Comparison of ENCODE assay signal across 16 cellular contexts in genomic region chr22:27170491-27170890, GRCh38.
DNase-seq lines count a peak whose midpoint lies in the region; ATAC-seq, FAIRE-seq and TF ChIP-seq lines count a peak whose summit lies in the region.
"Had no signal": no experiment of that assay in that cellular context is flagged by ENCODE, and none has a peak within 500 bp of the region (broad histone marks: within the 10 kb centered on the region; RNA-seq: fewer than 3 reads in every experiment).

No MANE protein-coding gene starts in this region.

- no peak for TF ChIP-seq EP300 in H1 (IDR thresholded peaks at IDR 0.05; ENCODE audit: borderline replicate concordance in 1 of 2, low read depth in 2 of 2, low read length in 2 of 2)

- no peaks in the 10 kb centered on the region; the same call in 1 of the 2 replicates for H3K23me2 ChIP-seq in H1 (ENCODE audit: low read depth, low read length)

- TF ChIP-seq CTCF in IMR-90 (conservative IDR thresholded peaks at IDR 0.05; ENCODE audit: low read depth, low read length) (no peak), H1 (IDR thresholded peaks at IDR 0.05; ENCODE audit: control extremely low read depth in 1 of 3, insufficient read depth in 1 of 3, low read depth in 1 of 3, low read length in 3 of 3) (no peak), osteoblast (IDR thresholded peaks at IDR 0.05; ENCODE audit: extremely low read depth, low read depth, low read length) (no peak), endodermal cell (conservative IDR thresholded peaks at IDR 0.05) (no peak)

- no peak for FAIRE-seq in H1 (lab: Jason Lieb, UNC)
- FAIRE-seq: GM12891 had no signal

- H3K56ac ChIP-seq in IMR-90 (ENCODE audit: extremely low read depth, insufficient read depth, low read length) (no peak overlapping the region), H1 (replicated peaks; ENCODE audit: insufficient read length, low read depth, low read length) (no peak overlapping the region)

- H3K36me3 ChIP-seq in IMR-90 (ENCODE audit: control insufficient read depth, insufficient read depth, low read length): no peaks in the 10 kb centered on the region
- no peaks in the 10 kb centered on the region for H3K36me3 ChIP-seq in H1 (ENCODE audit: control insufficient read depth in 2 of 4, insufficient read depth in 4 of 4, low read length in 3 of 4)
- no peaks in the 10 kb centered on the region for H3K36me3 ChIP-seq in osteoblast (ENCODE audit: insufficient read depth, low read length)
- no peaks in the 10 kb centered on the region for H3K36me3 ChIP-seq in effector memory CD4-positive, alpha-beta T cell (ENCODE audit: control insufficient read depth, insufficient read depth, low read length)
- H3K36me3 ChIP-seq in endodermal cell (ENCODE audit: control insufficient read depth, insufficient read depth, low read length): no peaks in the 10 kb centered on the region
- H3K36me3 ChIP-seq: right lobe of liver had no signal

- peak; percentile 84 for ATAC-seq in IMR-90 (ENCODE audit: low read depth)
- no peak for ATAC-seq in naive thymus-derived CD8-positive, alpha-beta T cell

- H3K14ac ChIP-seq in IMR-90 (replicated peaks; ENCODE audit: low read depth, low read length): no peak overlapping the region
- H3K14ac ChIP-seq in H1 (ENCODE audit: insufficient read length): no peak overlapping the region

- no peaks in the 10 kb centered on the region for H3K9me3 Mint-ChIP-seq in endodermal cell
- no peaks in the 10 kb centered on the region for H3K9me3 Mint-ChIP-seq in naive thymus-derived CD8-positive, alpha-beta T cell
- H3K9me3 Mint-ChIP-seq: CD4-positive, CD25-positive, alpha-beta regulatory T cell had no signal

- H3K9me1 ChIP-seq in IMR-90 (ENCODE audit: insufficient read depth, low read length): peaks cover 7% of the 10 kb centered on the region; the same call in 1 of the 2 replicates

- H4K20me1 ChIP-seq in IMR-90 (ENCODE audit: insufficient read depth, low read length): no peaks in the 10 kb centered on the region
- H4K20me1 ChIP-seq in H1 (replicated peaks in 1 of 2; ENCODE audit: control insufficient read depth in 1 of 2, insufficient read depth in 2 of 2, low read length in 2 of 2): no peaks in the 10 kb centered on the region
- H4K20me1 ChIP-seq in osteoblast (ENCODE audit: insufficient read depth, low read length): no peaks in the 10 kb centered on the region

- no peaks in the 10 kb centered on the region for H3K4me1 ChIP-seq in IMR-90 (ENCODE audit: control insufficient read depth, insufficient read depth, low read length)
- H3K4me1 ChIP-seq in H1 (replicated peaks in 1 of 4; ENCODE audit: control insufficient read depth in 3 of 4, insufficient read depth in 4 of 4, low read length in 3 of 4): peaks cover 1 to 12% (median 5%) of the 10 kb centered on the region in 4 experiments; a peak in 5 of 7 replicates
- H3K4me1 ChIP-seq in osteoblast (ENCODE audit: insufficient read depth, low read length): peaks cover 14% of the 10 kb centered on the region
- no peaks in the 10 kb centered on the region for H3K4me1 ChIP-seq in effector memory CD4-positive, alpha-beta T cell (ENCODE audit: control insufficient read depth, insufficient read depth, low read length, poor library complexity, severe bottlenecking)
- H3K4me1 ChIP-seq in endodermal cell (ENCODE audit: control insufficient read depth, insufficient read depth, low read length): no peaks in the 10 kb centered on the region
- H3K4me1 ChIP-seq: right lobe of liver had no signal

- no peak overlapping the region for H3K4me3 ChIP-seq in IMR-90 (ENCODE audit: insufficient read depth, low read depth, low read length)
- no peak overlapping the region for H3K4me3 ChIP-seq in H1 (ENCODE audit: extremely low read depth in 1 of 4, insufficient read depth in 2 of 4, low read depth in 3 of 4, low read length in 4 of 4)
- H3K4me3 ChIP-seq in osteoblast (ENCODE audit: insufficient read depth, low read length): peak overlapping the region; percentile 21
- no peak overlapping the region for H3K4me3 ChIP-seq in effector memory CD4-positive, alpha-beta T cell (ENCODE audit: insufficient read depth, low read depth, low read length, poor library complexity, severe bottlenecking)
- H3K4me3 ChIP-seq in endodermal cell (ENCODE audit: low read length): no peak overlapping the region
- H3K4me3 ChIP-seq: right lobe of liver had no signal

- H4K5ac ChIP-seq in IMR-90 (ENCODE audit: low read depth, low read length) (no peak overlapping the region), H1 (ENCODE audit: insufficient read length, low read depth, low read length) (no peak overlapping the region)

- peak overlapping the region; percentile 64 for H2AFZ ChIP-seq in IMR-90 (replicated peaks; ENCODE audit: low read length, poor library complexity)
- no peak overlapping the region for H2AFZ ChIP-seq in H1 (ENCODE audit: low read length)
- no peak overlapping the region for H2AFZ ChIP-seq in osteoblast (ENCODE audit: low read length)

- H2BK15ac ChIP-seq in IMR-90 (ENCODE audit: low read depth, low read length) (no peak overlapping the region), H1 (ENCODE audit: low read length) (0 out of 2 replicates have a peak overlapping the region, but pooled peaks have one; percentile 31)

- peaks cover 30% of the 10 kb centered on the region for H3K27me3 ChIP-seq in IMR-90 (ENCODE audit: control insufficient read depth, insufficient read depth, low read length)
- H3K27me3 ChIP-seq in H1 (replicated peaks in 1 of 4; ENCODE audit: control insufficient read depth in 3 of 4, extremely low read depth in 1 of 4, insufficient read depth in 3 of 4, low read length in 3 of 4): no peaks in the 10 kb centered on the region
- peaks cover 18% of the 10 kb centered on the region for H3K27me3 ChIP-seq in osteoblast (ENCODE audit: insufficient read depth, low read length)
- no peaks in the 10 kb centered on the region for H3K27me3 ChIP-seq in effector memory CD4-positive, alpha-beta T cell (replicated peaks; ENCODE audit: control insufficient read depth, insufficient read depth, low read length, poor library complexity, severe bottlenecking)
- H3K27me3 ChIP-seq in endodermal cell (ENCODE audit: control insufficient read depth, insufficient read depth, low read length, poor library complexity, severe bottlenecking): peaks cover 14% of the 10 kb centered on the region

- no peak overlapping the region for H2BK5ac ChIP-seq in IMR-90 (ENCODE audit: low read depth, low read length, poor library complexity, severe bottlenecking)
- no peak overlapping the region for H2BK5ac ChIP-seq in H1 (ENCODE audit: low read depth, low read length)

- H4K8ac ChIP-seq in IMR-90 (ENCODE audit: low read depth in 2 of 2, low read length in 2 of 2) (no peak overlapping the region), H1 (ENCODE audit: extremely low read depth, insufficient read depth, low read length) (no peak overlapping the region)

- no peak overlapping the region for H3K27ac Mint-ChIP-seq in endodermal cell
- no peak overlapping the region for H3K27ac Mint-ChIP-seq in naive thymus-derived CD8-positive, alpha-beta T cell
- H3K27ac Mint-ChIP-seq: activated naive CD8-positive, alpha-beta T cell; CD4-positive, CD25-positive, alpha-beta regulatory T cell had no signal

- no peak overlapping the region for H3K27ac ChIP-seq in IMR-90 (ENCODE audit: insufficient read depth, low read length)
- no peak overlapping the region for H3K27ac ChIP-seq in H1 (ENCODE audit: low read depth, low read length)
- H3K27ac ChIP-seq in osteoblast (ENCODE audit: low read depth, low read length): peak overlapping the region; percentile 75
- H3K27ac ChIP-seq in effector memory CD4-positive, alpha-beta T cell (ENCODE audit: insufficient read depth, low read length, poor library complexity, severe bottlenecking): no peak overlapping the region
- no peak overlapping the region for H3K27ac ChIP-seq in endodermal cell (ENCODE audit: low read depth, low read length)
- H3K27ac ChIP-seq: KMS-11, right lobe of liver had no signal

- H3K27me3 Mint-ChIP-seq in endodermal cell (ENCODE audit: insufficient read depth): peaks cover 27% of the 10 kb centered on the region
- peaks cover 3 to 21% (median 18%) of the 10 kb centered on the region in 5 donors for H3K27me3 Mint-ChIP-seq in naive thymus-derived CD8-positive, alpha-beta T cell
- H3K27me3 Mint-ChIP-seq: CD4-positive, CD25-positive, alpha-beta regulatory T cell had no signal

- H3K4ac ChIP-seq in IMR-90 (ENCODE audit: low read depth, low read length) (no peak overlapping the region), H1 (replicated peaks; ENCODE audit: insufficient read length, low read depth, low read length) (no peak overlapping the region)

- CTCF ChIA-PET in IMR-90 (lab: Yijun Ruan, JAX) (interaction anchor here (1.3 kb wide), 1 partner anchor 15 kb away, joined by 4 read pairs; no protein-coding TSS in a partner anchor), H1 (lab: Charles Lee; ENCODE audit: partially characterized antibody) (interaction anchor here (1.2 to 1.3 kb wide), 2 partner anchors 10 to 19 kb away, joined by 3 to 5 read pairs; no protein-coding TSS in a partner anchor)

- TF ChIP-seq RAD21 in IMR-90 (IDR thresholded peaks at IDR 0.05; ENCODE audit: low read length) (no peak), H1 (IDR thresholded peaks at IDR 0.05 in 1 of 2, conservative IDR thresholded peaks at IDR 0.05 in 1 of 2; ENCODE audit: low read depth in 2 of 2, low read length in 2 of 2) (no peak)

- H3K4me2 ChIP-seq in IMR-90 (ENCODE audit: low read depth, low read length) (no peak overlapping the region; the same call in 1 of the 2 replicates), H1 (ENCODE audit: insufficient read depth in 1 of 2, low read depth in 2 of 2, low read length in 2 of 2) (no peak overlapping the region), osteoblast (ENCODE audit: insufficient read depth, low read length) (peak overlapping the region; percentile 57)
- H3K4me2 ChIP-seq: KMS-11 had no signal

- no TSS peak for BruUV-seq in IMR-90 (replicated peaks; lab: Mats Ljungman, UMichigan)

- H3K23ac ChIP-seq in IMR-90 (ENCODE audit: low read depth, low read length) (no peak overlapping the region; the same call in 1 of the 2 replicates), H1 (ENCODE audit: insufficient read length) (no peak overlapping the region)

- peaks cover 14% of the 10 kb centered on the region for H3K4me1 Mint-ChIP-seq in endodermal cell
- H3K4me1 Mint-ChIP-seq in naive thymus-derived CD8-positive, alpha-beta T cell: no peaks in the 10 kb centered on the region
- H3K4me1 Mint-ChIP-seq: CD4-positive, CD25-positive, alpha-beta regulatory T cell had no signal

- H3K79me1 ChIP-seq in IMR-90 (ENCODE audit: low read depth in 1 of 2, low read length in 2 of 2) (no peaks in the 10 kb centered on the region), H1 (ENCODE audit: low read depth, low read length) (no peaks in the 10 kb centered on the region)

- H2BK120ac ChIP-seq in IMR-90 (ENCODE audit: low read depth, low read length) (no peak overlapping the region; the same call in 1 of the 2 replicates), H1 (replicated peaks; ENCODE audit: low read depth, low read length) (no peak overlapping the region)

- no peaks in the 10 kb centered on the region for H3K79me2 ChIP-seq in H1 (ENCODE audit: control insufficient read depth in 1 of 2, insufficient read depth in 2 of 2, low read length in 2 of 2)
- no peaks in the 10 kb centered on the region for H3K79me2 ChIP-seq in osteoblast (ENCODE audit: insufficient read depth, low read length)

- H3K18ac ChIP-seq in IMR-90 (ENCODE audit: low read depth, low read length) (no peak overlapping the region), H1 (ENCODE audit: extremely low read depth, low read length) (no peak overlapping the region)

- H2AK9ac ChIP-seq in IMR-90 (replicated peaks; ENCODE audit: low read depth, low read length, poor library complexity): no peak overlapping the region

- intact Hi-C loops in IMR-90 (cut with micrococcal nuclease): no loop called here

- no peaks in the 10 kb centered on the region for H3K36me3 Mint-ChIP-seq in endodermal cell (ENCODE audit: low read depth)
- no peaks in the 10 kb centered on the region for H3K36me3 Mint-ChIP-seq in naive thymus-derived CD8-positive, alpha-beta T cell
- H3K36me3 Mint-ChIP-seq: activated naive CD8-positive, alpha-beta T cell; CD4-positive, CD25-positive, alpha-beta regulatory T cell had no signal

- no peak overlapping the region for H2BK12ac ChIP-seq in H1 (ENCODE audit: low read depth, low read length)

- POLR2A ChIA-PET in IMR-90 (lab: Charles Lee; ENCODE audit: unreplicated experiment): no interaction called here
- POLR2A ChIA-PET in H1 (lab: Charles Lee; ENCODE audit: partially characterized antibody): no interaction called here
- POLR2A ChIA-PET in naive thymus-derived CD8-positive, alpha-beta T cell (lab: Charles Lee): no interaction called here

- WGBS in IMR-90 (ENCODE audit: extremely low coverage in 2 of 2, insufficient read length in 1 of 2), 2 experiments: 17% methylated on average over 1 of the region's 4 CpGs; no CpG with 5 or more reads in 1 of the 2 experiments
- 82% methylated on average over 4 of the region's 4 CpGs; no CpG with 5 or more reads in 1 of the 2 experiments for WGBS in H1 (ENCODE audit: extremely low coverage in 1 of 2, insufficient coverage in 1 of 2, insufficient read length in 1 of 2, insufficient replicate concordance in 2 of 2, low coverage in 1 of 2, low lambda C conversion rate in 2 of 2, missing lambda C conversion rate in 1 of 2), 2 experiments
- WGBS in endodermal cell (ENCODE audit: insufficient coverage in 1 of 2, insufficient read length in 1 of 2), 2 experiments: 89 to 100% methylated on average over 2 to 4 of the region's 4 CpGs

- no peak overlapping the region for H3K4me3 Mint-ChIP-seq in endodermal cell
- H3K4me3 Mint-ChIP-seq in naive thymus-derived CD8-positive, alpha-beta T cell: no peak overlapping the region
- H3K4me3 Mint-ChIP-seq: activated naive CD8-positive, alpha-beta T cell; CD4-positive, CD25-positive, alpha-beta regulatory T cell had no signal

- TF ChIP-seq POLR2A in IMR-90 (IDR thresholded peaks at IDR 0.05; ENCODE audit: low read depth, low read length) (no peak), H1 (IDR thresholded peaks at IDR 0.05; ENCODE audit: control extremely low read depth in 1 of 2, low read depth in 2 of 2, low read length in 2 of 2) (no peak)

- peak; percentile 72 for DNase-seq in AG08396 (ENCODE audit: low spot score)
- DNase-seq in IMR-90: peak; percentile 48
- no peak for DNase-seq in H1 (ENCODE audit: low read depth in 1 of 2, low spot score in 2 of 2)
- DNase-seq in osteoblast (ENCODE audit: insufficient read length, low spot score, missing footprints): peak; percentile 90
- no peak for DNase-seq in effector memory CD4-positive, alpha-beta T cell
- no peak for DNase-seq in endodermal cell
- DNase-seq in SIG-M5 treated with dmso at 0.1 percent for 504 hours (lab: John Stamatoyannopoulos, UW; ENCODE audit: unreplicated experiment): no peak
- DNase-seq in naive thymus-derived CD8-positive, alpha-beta T cell: no peak
- DNase-seq: activated CD4-positive, alpha-beta T cell treated with anti-CD3 and anti-CD28 coated beads, Interleukin-2, amount 50 U/mL, for 4 hours; CD4-positive, CD25-positive, alpha-beta regulatory T cell; erythroblast; NCI-H526 treated with DMSO at 0.1 percent for 48 hours; right lobe of liver had no signal

- H3K9me3 ChIP-seq in IMR-90 (ENCODE audit: control insufficient read depth, insufficient read depth, low read length) (no peaks in the 10 kb centered on the region), H1 (ENCODE audit: insufficient read depth in 2 of 2, low read depth in 1 of 2, low read length in 1 of 2) (no peaks in the 10 kb centered on the region), osteoblast (ENCODE audit: low read depth, low read length) (no peaks in the 10 kb centered on the region), endodermal cell (ENCODE audit: control insufficient read depth, low read length) (no peaks in the 10 kb centered on the region)
- no peaks in the 10 kb centered on the region for H3K9me3 ChIP-seq in effector memory CD4-positive, alpha-beta T cell (ENCODE audit: control insufficient read depth, low read length)
- H3K9me3 ChIP-seq: right lobe of liver had no signal

- H2BK20ac ChIP-seq in IMR-90 (ENCODE audit: low read depth, low read length) (no peak overlapping the region), H1 (ENCODE audit: low read length) (no peak overlapping the region)

- H2AK5ac ChIP-seq in IMR-90 (ENCODE audit: low read depth, low read length) (no peak overlapping the region), H1 (ENCODE audit: low read depth, low read length) (no peak overlapping the region)

- H4K91ac ChIP-seq in IMR-90 (ENCODE audit: insufficient read depth, low read depth, low read length) (no peak overlapping the region), H1 (replicated peaks; ENCODE audit: insufficient read length, low read length) (no peak overlapping the region)

- dilution Hi-C loops in IMR-90 (cut with HindIII; ENCODE audit: low sequenced_read_pairs, unreplicated experiment): no loop called here

- in situ Hi-C loops in IMR-90 (cut with MboI; ENCODE audit: low sequenced_read_pairs): no loop called here

- no peak overlapping the region for H3K9ac ChIP-seq in IMR-90 (ENCODE audit: low read depth, low read length)
- H3K9ac ChIP-seq in H1 (replicated peaks in 1 of 4; ENCODE audit: extremely low read depth in 1 of 4, low read depth in 3 of 4, low read length in 3 of 4): no peak overlapping the region
- H3K9ac ChIP-seq in endodermal cell (ENCODE audit: extremely low read depth, low read length, poor library complexity, severe bottlenecking): no peak overlapping the region
- H3K9ac ChIP-seq: KMS-11 had no signal

Comparison
In these comparisons a context has a peak if more than half of its experiments do, and no peak if none do; other contexts are left out.
1. DNase-seq: peak in AG08396 (single experiment), IMR-90 (single experiment) and osteoblast (single experiment); none in H1 (0 of 2), effector memory CD4-positive, alpha-beta T cell (0 of 3), endodermal cell (single experiment), SIG-M5 treated with dmso at 0.1 percent for 504 hours (single experiment) and naive thymus-derived CD8-positive, alpha-beta T cell (0 of 10).